In genomic region chr7:33874943-33875342, GRCh38 we compare ENCODE assay signal across 11 cellular contexts. TPM values are rescaled to one million over a fixed set of nuclear protein-coding genes. Genes with fewer than 3 reads are reported as not detected.
A peak's percentile ranks its signal among the peaks of the same experiment; 100 is the strongest.
DNase-seq lines count a peak whose midpoint lies in the region; TF ChIP-seq lines count a peak whose summit lies in the region.
"Had no signal": no experiment of that assay in that cellular context is flagged by ENCODE, and none has a peak within 500 bp of the region (broad histone marks: within the 10 kb centered on the region; RNA-seq: fewer than 3 reads in every experiment).

No MANE protein-coding gene starts in this region.

- H3K27me3 ChIP-seq in ACC112 (ENCODE audit: insufficient read depth, low read length), result no peaks in the 10 kb centered on the region

- peaks cover 38% of the 10 kb centered on the region for H3K4me1 Mint-ChIP-seq in nephron
- H3K4me1 Mint-ChIP-seq: natural killer cell, T-helper 17 cell had no signal

- DNase-seq in M059J (ENCODE audit: low read depth) (peak; percentile 85), coronary artery (ENCODE audit: low spot score) (no peak), NCI-H2081 treated with DMSO at 0.1 percent for 48 hours (lab: John Stamatoyannopoulos, UW) (no peak), DMS53 (lab: John Stamatoyannopoulos, UW) (no peak), dedifferentiated amniotic fluid mesenchymal stem cell (ENCODE audit: extremely low spot score) (no peak)
- no peak for DNase-seq in activated effector memory CD4-positive, alpha-beta T cell treated with anti-CD3 and anti-CD28 coated beads, Interleukin-2, amount 50 U/mL, for 16 hours
- DNase-seq: activated gamma-delta T cell, natural killer cell, T-helper 17 cell had no signal

- no peaks in the 10 kb centered on the region for H3K36me3 Mint-ChIP-seq in nephron (ENCODE audit: low read depth)
- H3K36me3 Mint-ChIP-seq: natural killer cell had no signal

- H3K9me3 Mint-ChIP-seq in nephron, result peaks cover under 1% of the 10 kb centered on the region
- H3K9me3 Mint-ChIP-seq: natural killer cell had no signal

- H3K27ac ChIP-seq in ACC112 (ENCODE audit: low read depth, low read length) (peak overlapping the region; percentile 92), coronary artery (peak overlapping the region in 1 of 2 donors; percentile 15)

- peak overlapping the region in 2 of 3 experiments; percentile 53 to 87 for H3K27ac Mint-ChIP-seq in nephron
- H3K27ac Mint-ChIP-seq: natural killer cell, T-helper 17 cell had no signal

- TF ChIP-seq CTCF in coronary artery (IDR thresholded peaks at IDR 0.05) (no peak), nephron (IDR thresholded peaks at IDR 0.05; ENCODE audit: unreplicated experiment in 3 of 3) (no peak)

- H3K27me3 Mint-ChIP-seq in nephron (ENCODE audit: low read depth), result no peaks in the 10 kb centered on the region
- H3K27me3 Mint-ChIP-seq: T-helper 17 cell had no signal

- peaks cover 45% of the 10 kb centered on the region for H3K4me1 ChIP-seq in ACC112 (ENCODE audit: control insufficient read depth, insufficient read depth, low read length, unreplicated experiment)

- no peak overlapping the region for H3K4me3 Mint-ChIP-seq in nephron
- H3K4me3 Mint-ChIP-seq: natural killer cell, T-helper 17 cell had no signal

- no peaks in the 10 kb centered on the region for H3K36me3 ChIP-seq in ACC112 (ENCODE audit: insufficient read depth, low read length)

- no peaks in the 10 kb centered on the region for H3K79me2 ChIP-seq in ACC112 (ENCODE audit: control insufficient read depth, insufficient read depth, low read length, unreplicated experiment)

- H3K4me3 ChIP-seq in ACC112 (ENCODE audit: low read depth, low read length) (peak overlapping the region; percentile 61), coronary artery (peak overlapping the region; percentile 38)

- H2AFZ ChIP-seq in ACC112 (ENCODE audit: low read length, unreplicated experiment), result no peak overlapping the region

RNA-seq across cellular contexts. Expression of gene BMPER, which starts 30.4 kb away (rescaled TPM):
- 1.5 and 2.3 TPM in 2 replicates for total RNA-seq in M059J (2014; rRNA removed; shearing (Covaris generic))
